ENCODE assay signal across 23 cellular contexts in genomic region chr9:122865300-122865699, GRCh38. TPM values are rescaled to one million over a fixed set of nuclear protein-coding genes. Genes with fewer than 3 reads are reported as not detected.
DNase-seq lines count a peak whose midpoint lies in the region; ATAC-seq and TF ChIP-seq lines count a peak whose summit lies in the region.
"Had no signal": no experiment of that assay in that cellular context is flagged by ENCODE, and none has a peak within 500 bp of the region (broad histone marks: within the 10 kb centered on the region; RNA-seq: fewer than 3 reads in every experiment).

No MANE protein-coding gene starts in this region.

- H3K4me1 Mint-ChIP-seq in nephron progenitor cell = no peaks in the 10 kb centered on the region

- no peaks in the 10 kb centered on the region for H3K9me3 ChIP-seq in left ventricle myocardium inferior (replicated peaks)
- no peaks in the 10 kb centered on the region for H3K9me3 ChIP-seq in lower lobe of right lung
- no peaks in the 10 kb centered on the region for H3K9me3 ChIP-seq in subcutaneous abdominal adipose tissue (ENCODE audit: control insufficient read depth in 5 of 5, low read length in 5 of 5)
- H3K9me3 ChIP-seq: Caco-2, SJCRH30 had no signal

- peaks cover 81% of the 10 kb centered on the region for H3K36me3 Mint-ChIP-seq in nephron progenitor cell (ENCODE audit: low read depth)

- intact Hi-C loops in left ventricle myocardium inferior (cut with micrococcal nuclease) (no loop called here), cardiac septum (cut with DNase I) (no loop called here), lower lobe of right lung (cut with DNase I) (no loop called here)

- H3K27ac Mint-ChIP-seq in nephron progenitor cell = no peak overlapping the region

- no peak for DNase-seq in left ventricle myocardium inferior
- no peak for DNase-seq in cardiac septum (ENCODE audit: low spot score)
- peak; percentile 84 for DNase-seq in dermis blood vessel endothelial cell
- DNase-seq in lower lobe of right lung = no peak
- DNase-seq in DMS153 treated with DMSO at 0.1 percent for 48 hours (lab: John Stamatoyannopoulos, UW; ENCODE audit: unreplicated experiment) = no peak
- DNase-seq in nephron progenitor cell = no peak
- DNase-seq: Caco-2; CD4-positive, CD25-positive, alpha-beta regulatory T cell; DMS 273 treated with DMSO at 0.1 percent for 48 hours; DND-41; H7; Karpas-422; MV-4-11; NCI-H1105 treated with DMSO at 0.1 percent for 48 hours; NCI-H2081; NCI-H2171; NCI-H345; NCI-H524 treated with DMSO at 0.1 percent for 48 hours; NCI-H82; SJCRH30 had no signal

- H3K4me1 ChIP-seq in left ventricle myocardium inferior (no peaks in the 10 kb centered on the region), lower lobe of right lung (no peaks in the 10 kb centered on the region), subcutaneous abdominal adipose tissue (ENCODE audit: control insufficient read depth in 5 of 5, insufficient read depth in 5 of 5, low read length in 5 of 5) (peaks cover 0 to 2% (median 0%) of the 10 kb centered on the region in 5 donors)
- H3K4me1 ChIP-seq: Caco-2, SJCRH30 had no signal

- peaks cover 23% of the 10 kb centered on the region for H3K9me3 Mint-ChIP-seq in nephron progenitor cell
- H3K9me3 Mint-ChIP-seq: CD4-positive, CD25-positive, alpha-beta regulatory T cell had no signal

- no peaks in the 10 kb centered on the region for H3K27me3 ChIP-seq in left ventricle myocardium inferior (ENCODE audit: low read depth)
- no peaks in the 10 kb centered on the region for H3K27me3 ChIP-seq in lower lobe of right lung (ENCODE audit: low read depth)
- H3K27me3 ChIP-seq in subcutaneous abdominal adipose tissue (ENCODE audit: control insufficient read depth in 5 of 5, insufficient read depth in 4 of 5, low read length in 5 of 5) = no peaks in the 10 kb centered on the region
- H3K27me3 ChIP-seq: SJCRH30 had no signal

- H3K36me3 ChIP-seq in left ventricle myocardium inferior = peaks cover 44% of the 10 kb centered on the region
- peaks cover 50% of the 10 kb centered on the region for H3K36me3 ChIP-seq in lower lobe of right lung
- H3K36me3 ChIP-seq in subcutaneous abdominal adipose tissue (ENCODE audit: control insufficient read depth in 5 of 5, insufficient read depth in 5 of 5, low read length in 5 of 5) = peaks cover 4 to 20% (median 12%) of the 10 kb centered on the region in 5 donors

- no peak overlapping the region for H3K4me3 Mint-ChIP-seq in nephron progenitor cell
- H3K4me3 Mint-ChIP-seq: CD4-positive, CD25-positive, alpha-beta regulatory T cell had no signal

- H3K4me3 ChIP-seq in left ventricle myocardium inferior (peak overlapping the region; percentile 18), lower lobe of right lung (no peak overlapping the region), subcutaneous abdominal adipose tissue (ENCODE audit: low read depth in 1 of 5, low read length in 5 of 5) (no peak overlapping the region)
- H3K4me3 ChIP-seq: SJCRH30 had no signal

- ATAC-seq in lower lobe of right lung (no peak), GM21786 (IDR thresholded peaks at IDR 0.05; ENCODE audit: unreplicated experiment) (no peak)
- ATAC-seq: Panc1 had no signal

- no peaks in the 10 kb centered on the region for H3K27me3 Mint-ChIP-seq in nephron progenitor cell (ENCODE audit: low read depth, poor library complexity)
- H3K27me3 Mint-ChIP-seq: CD4-positive, CD25-positive, alpha-beta regulatory T cell had no signal

- H3K9ac ChIP-seq in subcutaneous abdominal adipose tissue (ENCODE audit: low read length in 5 of 5) = no peak overlapping the region

- H3K27ac ChIP-seq in left ventricle myocardium inferior (replicated peaks) (peak overlapping the region; percentile 65), lower lobe of right lung (peak overlapping the region; percentile 1), subcutaneous abdominal adipose tissue (ENCODE audit: low read depth, low read length) (peak overlapping the region; percentile 52)
- H3K27ac ChIP-seq: SJCRH30 had no signal

- TF ChIP-seq CTCF in left ventricle myocardium inferior (IDR thresholded peaks at IDR 0.05; ENCODE audit: borderline replicate concordance) (no peak), lower lobe of right lung (IDR thresholded peaks at IDR 0.05) (no peak), nephron progenitor cell (IDR thresholded peaks at IDR 0.05) (no peak)

RNA-seq across cellular contexts. Expression of gene PDCL, which starts 36.9 kb away (rescaled TPM):
- total RNA-seq in left ventricle myocardium inferior (8.3 TPM), cardiac septum (9.0 TPM), dermis blood vessel endothelial cell (87.4 and 118 TPM in 2 replicates), lower lobe of right lung (31.0 TPM)

RNA-seq across cellular contexts. Expression of gene RC3H2, which starts 39.9 kb away (rescaled TPM):
- total RNA-seq in left ventricle myocardium inferior = 37.7 TPM
- 47.3 TPM for total RNA-seq in cardiac septum
- total RNA-seq in dermis blood vessel endothelial cell = 88.0 and 114 TPM in 2 replicates
- 44.2 TPM for total RNA-seq in lower lobe of right lung

RNA-seq across cellular contexts. Expression of gene ZBTB6, which starts 47.8 kb away (rescaled TPM):
- total RNA-seq in left ventricle myocardium inferior (6.0 TPM), cardiac septum (6.6 TPM), dermis blood vessel endothelial cell (14.5 and 14.6 TPM in 2 replicates), lower lobe of right lung (8.9 TPM)

Comparison
In these comparisons a context has a peak if more than half of its experiments do, and no peak if none do; other contexts are left out.
1. H3K27ac ChIP-seq: peak in every context shown above with its lines; median percentile 65 in left ventricle myocardium inferior; 52 in subcutaneous abdominal adipose tissue; 1 in lower lobe of right lung.